Comparison of ENCODE assay signal across 8 cellular contexts in the genomic region with DNA sequence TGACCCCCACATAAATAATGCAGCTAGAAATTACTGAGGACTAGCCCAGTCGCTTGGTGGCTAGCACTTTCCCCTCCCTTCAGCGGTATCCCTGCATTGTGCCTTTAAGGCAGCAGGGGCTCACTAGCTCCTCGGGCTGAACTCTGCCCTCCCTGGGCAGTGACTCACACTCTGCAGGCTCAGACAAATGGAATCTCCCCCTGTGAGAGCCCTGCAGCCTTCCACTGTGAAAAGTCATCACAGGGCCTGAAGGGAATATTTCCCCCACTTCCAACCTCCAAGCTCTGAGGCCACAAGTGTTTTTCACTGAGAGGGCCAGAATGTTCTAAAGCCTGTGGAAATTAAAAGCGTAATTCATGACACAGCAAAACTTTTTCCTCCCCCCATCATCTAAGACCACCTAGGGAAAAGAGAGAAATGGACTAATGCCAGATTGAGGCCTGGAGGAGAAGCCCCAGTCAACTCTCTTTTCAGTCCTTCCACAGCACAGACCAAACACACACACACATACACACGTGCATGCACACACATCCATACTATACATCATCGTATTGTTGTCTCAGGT.
DNase-seq lines count a peak whose midpoint lies in the region; ATAC-seq and TF ChIP-seq lines count a peak whose summit lies in the region.

No MANE protein-coding gene starts in this region.

- no peaks in the 10 kb centered on the region for H3K27me3 ChIP-seq in HUES48 (ENCODE audit: control insufficient read depth, insufficient read depth, low read length)
- no peaks in the 10 kb centered on the region for H3K27me3 ChIP-seq in breast epithelium
- H3K27me3 ChIP-seq in thyroid gland, result no peaks in the 10 kb centered on the region

- H3K9me3 ChIP-seq in HUES48 (ENCODE audit: control insufficient read depth, insufficient read depth, low read length), result no peaks in the 10 kb centered on the region
- H3K9me3 ChIP-seq in breast epithelium, result no peaks in the 10 kb centered on the region
- H3K9me3 ChIP-seq in thyroid gland, result no peaks in the 10 kb centered on the region

- H3K4me1 ChIP-seq in HUES48 (ENCODE audit: control insufficient read depth, insufficient read depth, low read length), result peaks cover 42% of the 10 kb centered on the region
- no peaks in the 10 kb centered on the region for H3K4me1 ChIP-seq in breast epithelium
- H3K4me1 ChIP-seq in thyroid gland, result peaks cover 8 to 18% of the 10 kb centered on the region in 2 donors

- H3K27ac ChIP-seq in HUES48 (ENCODE audit: low read depth, low read length) (peak overlapping the region; percentile 85), breast epithelium (peak overlapping the region; percentile 52 to 81), thyroid gland (peak overlapping the region in 2 of 3 donors; percentile 21 to 33)

- 0 out of 2 replicates have a peak overlapping the region, but pooled peaks have one; percentile 1 for H3K9ac ChIP-seq in HUES48 (ENCODE audit: low read depth, low read length)

- no peak for TF ChIP-seq POLR2A in breast epithelium (IDR thresholded peaks at IDR 0.05)
- TF ChIP-seq POLR2A in thyroid gland (IDR thresholded peaks at IDR 0.05), result no peak

- TF ChIP-seq CTCF in breast epithelium (IDR thresholded peaks at IDR 0.05) (no peak), thyroid gland (IDR thresholded peaks at IDR 0.05) (no peak)

- intact Hi-C loops in breast epithelium (cut with DNase I; ENCODE audit: low total_unique reads) (no loop called here), thyroid gland (cut with DNase I) (no loop called here)

- H3K4me3 ChIP-seq in HUES48 (ENCODE audit: low read depth, low read length) (peak overlapping the region; percentile 9; the same call in 1 of the 2 replicates), breast epithelium (no peak overlapping the region), thyroid gland (replicated peaks in 1 of 3) (no peak overlapping the region)

- ATAC-seq in GM18520 (IDR thresholded peaks at IDR 0.05; ENCODE audit: unreplicated experiment), result no peak

- DNase-seq in breast epithelium (ENCODE audit: low spot score in 2 of 2), result no peak
- peak; percentile 89 for DNase-seq in kidney glomerular epithelial cell (lab: John Stamatoyannopoulos, UW)
- peak; percentile 47 to 50 for DNase-seq in thyroid gland
- DNase-seq in activated CD4-positive, CD25-positive, alpha-beta regulatory T cell (lab: John Stamatoyannopoulos, UW), result no peak
- no peak for DNase-seq in KG1 (lab: John Stamatoyannopoulos, UW)
- no peak for DNase-seq in activated effector memory CD4-positive, alpha-beta T cell treated with anti-CD3 and anti-CD28 coated beads, Interleukin-2, amount 50 U/mL, for 16 hours

- WGBS in thyroid gland, 2 donors, result 42 to 61% methylated on average over 6 of the region's 6 CpGs

- no peaks in the 10 kb centered on the region for H3K36me3 ChIP-seq in HUES48 (ENCODE audit: control insufficient read depth, insufficient read depth, low read length)
- H3K36me3 ChIP-seq in breast epithelium, result no peaks in the 10 kb centered on the region
- no peaks in the 10 kb centered on the region for H3K36me3 ChIP-seq in thyroid gland

Comparison
In these comparisons a context has a peak if more than half of its experiments do, and no peak if none do; other contexts are left out.
1. H3K27ac ChIP-seq: peak in every context shown above with its lines; median percentile 85 in HUES48; 66 in breast epithelium; 27 in thyroid gland.
2. DNase-seq: peak in kidney glomerular epithelial cell (single experiment) and thyroid gland (2 of 2); none in breast epithelium (0 of 2), activated CD4-positive, CD25-positive, alpha-beta regulatory T cell (0 of 4), KG1 (single experiment) and activated effector memory CD4-positive, alpha-beta T cell treated with anti-CD3 and anti-CD28 coated beads, Interleukin-2, amount 50 U/mL, for 16 hours (single experiment).